Comparison of ENCODE assay signal across 10 cellular contexts in the genomic region with DNA sequence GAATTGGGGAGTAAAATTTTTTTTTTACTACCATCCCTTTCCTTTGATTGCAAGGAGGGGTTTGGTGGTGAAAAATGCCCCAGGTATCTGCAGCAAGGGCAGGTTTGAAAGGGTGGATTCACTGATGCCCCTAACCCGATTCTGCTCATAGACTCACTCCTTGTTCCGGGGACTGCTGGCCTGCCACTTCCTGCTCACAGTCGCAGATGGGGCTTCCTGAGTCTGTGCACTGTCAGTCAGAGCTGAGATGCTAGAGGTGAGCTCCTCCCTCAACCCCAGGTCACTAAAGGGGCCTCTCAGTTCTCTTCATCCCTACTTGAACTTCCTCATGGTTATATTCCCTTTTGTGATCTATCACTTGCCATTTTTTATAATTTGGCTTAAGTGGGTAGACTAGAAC.
DNase-seq lines count a peak whose midpoint lies in the region; ATAC-seq, FAIRE-seq and TF ChIP-seq lines count a peak whose summit lies in the region.
"Had no signal": no experiment of that assay in that cellular context is flagged by ENCODE, and none has a peak within 500 bp of the region (broad histone marks: within the 10 kb centered on the region; RNA-seq: fewer than 3 reads in every experiment).

No MANE protein-coding gene starts in this region.

- H3K4me3 Mint-ChIP-seq in T-cell = peak overlapping the region in 2 of 3 donors; percentile 31 to 56

- H3F3A ChIP-seq in smooth muscle cell (ENCODE audit: low read depth) = no peaks in the 10 kb centered on the region

- 75 to 87% methylated on average over 3 of the region's 3 CpGs for WGBS in lower leg skin, 2 donors
- 90 to 96% (median 95%) methylated on average over 3 of the region's 3 CpGs for WGBS in psoas muscle, 3 donors
- WGBS in smooth muscle cell (ENCODE audit: low lambda C conversion rate) = 100% methylated on average over 3 of the region's 3 CpGs

- ATAC-seq in GM21825 (IDR thresholded peaks at IDR 0.05; ENCODE audit: unreplicated experiment) (peak; percentile 88), T-cell (replicated peaks in 1 of 4) (peak; percentile 91 to 100 (median 99)), mucosa of descending colon (peak; percentile 60), psoas muscle (no peak)

- CTCF ChIA-PET in T-cell (lab: Charles Lee) = interaction anchor here in 1 of 2 donors (0.6 kb wide), 1 partner anchor 1079 kb away, joined by 8 read pairs; no protein-coding TSS in a partner anchor

- FAIRE-seq in GM12892 (lab: Jason Lieb, UNC) = peak; percentile 77
- FAIRE-seq: H1 had no signal

- TF ChIP-seq CTCF in mucosa of descending colon (IDR thresholded peaks at IDR 0.05) (no peak), lower leg skin (IDR thresholded peaks at IDR 0.05) (no peak), psoas muscle (IDR thresholded peaks at IDR 0.05) (no peak), smooth muscle cell (IDR thresholded peaks at IDR 0.05; ENCODE audit: borderline replicate concordance, insufficient read depth, poor library complexity, severe bottlenecking) (no peak)

- H3K36me3 Mint-ChIP-seq in T-cell = peaks cover 50% of the 10 kb centered on the region

- no peak overlapping the region for H3K4me2 ChIP-seq in smooth muscle cell

- H4K20me1 ChIP-seq in smooth muscle cell (ENCODE audit: low read depth) = no peaks in the 10 kb centered on the region

- H3K4me1 ChIP-seq in mucosa of descending colon (ENCODE audit: low read depth) (no peaks in the 10 kb centered on the region), psoas muscle (peaks cover 6% of the 10 kb centered on the region), smooth muscle cell (ENCODE audit: low read depth) (no peaks in the 10 kb centered on the region)

- H3K36me3 ChIP-seq in mucosa of descending colon (ENCODE audit: low read depth) = no peaks in the 10 kb centered on the region
- no peaks in the 10 kb centered on the region for H3K36me3 ChIP-seq in psoas muscle (ENCODE audit: insufficient read depth in 1 of 2, low read depth in 1 of 2)
- no peaks in the 10 kb centered on the region for H3K36me3 ChIP-seq in smooth muscle cell (ENCODE audit: low read depth)

- no peaks in the 10 kb centered on the region for H3K9me3 Mint-ChIP-seq in T-cell

- H3K27me3 ChIP-seq in psoas muscle (ENCODE audit: insufficient read depth in 3 of 3, low read length in 2 of 3) = no peaks in the 10 kb centered on the region
- no peaks in the 10 kb centered on the region for H3K27me3 ChIP-seq in smooth muscle cell (ENCODE audit: low read depth)

- intact Hi-C loops in mucosa of descending colon (cut with DNase I, micrococcal nuclease) = no loop called here
- intact Hi-C loops in lower leg skin (cut with DNase I; ENCODE audit: low total_unique reads) = no loop called here
- intact Hi-C loops in psoas muscle (cut with DNase I) = no loop called here

- no peak overlapping the region for H3K4me3 ChIP-seq in mucosa of descending colon
- no peak overlapping the region for H3K4me3 ChIP-seq in lower leg skin (ENCODE audit: low read depth, poor library complexity, severe bottlenecking)
- H3K4me3 ChIP-seq in psoas muscle = no peak overlapping the region
- no peak overlapping the region for H3K4me3 ChIP-seq in smooth muscle cell

- H3K9me3 ChIP-seq in mucosa of descending colon (no peaks in the 10 kb centered on the region), psoas muscle (no peaks in the 10 kb centered on the region), smooth muscle cell (replicated peaks; ENCODE audit: low read depth) (no peaks in the 10 kb centered on the region)

- H3K79me2 ChIP-seq in smooth muscle cell (ENCODE audit: low read depth) = no peaks in the 10 kb centered on the region

- POLR2A ChIA-PET in T-cell (lab: Charles Lee) = no interaction called here

- no peaks in the 10 kb centered on the region for H3K27me3 Mint-ChIP-seq in T-cell

- H3K4me1 Mint-ChIP-seq in T-cell = peaks cover 28 to 42% (median 34%) of the 10 kb centered on the region in 3 donors

- no peak overlapping the region for H2AFZ ChIP-seq in smooth muscle cell (ENCODE audit: low read depth)

- TF ChIP-seq POLR2A in GM12892 (IDR thresholded peaks at IDR 0.05; ENCODE audit: low read depth, low read length) (no peak), lower leg skin (IDR thresholded peaks at IDR 0.05) (no peak)

- DNase-seq in GM12892 (ENCODE audit: insufficient read length) (no peak), T-cell (peak; percentile 9 to 60 (median 39)), mucosa of descending colon (no peak), lower leg skin (ENCODE audit: low spot score in 2 of 2) (no peak), psoas muscle (no peak), NCI-H2029 treated with DMSO at 0.1 percent for 48 hours (lab: John Stamatoyannopoulos, UW) (no peak), smooth muscle cell (lab: John Stamatoyannopoulos, UW; ENCODE audit: unreplicated experiment) (no peak)
- DNase-seq: aorta had no signal

- peak overlapping the region; percentile 85 for H3K27ac Mint-ChIP-seq in T-cell

- H3K9ac ChIP-seq in smooth muscle cell (ENCODE audit: low read depth) = no peak overlapping the region

- H3K27ac ChIP-seq in psoas muscle (no peak overlapping the region), smooth muscle cell (ENCODE audit: low read depth) (no peak overlapping the region)

Comparison
In these comparisons a context has a peak if more than half of its experiments do, and no peak if none do; other contexts are left out.
1. DNase-seq: peak in T-cell (34 of 34); none in GM12892 (single experiment), mucosa of descending colon (0 of 3), lower leg skin (0 of 2), psoas muscle (0 of 2), NCI-H2029 treated with DMSO at 0.1 percent for 48 hours (single experiment) and smooth muscle cell (single experiment).
2. ATAC-seq: peak in GM21825 (single experiment), T-cell (4 of 4) and mucosa of descending colon (single experiment); none in psoas muscle (0 of 4).